Comparison of ENCODE assay signal across 20 cellular contexts in the genomic region with DNA sequence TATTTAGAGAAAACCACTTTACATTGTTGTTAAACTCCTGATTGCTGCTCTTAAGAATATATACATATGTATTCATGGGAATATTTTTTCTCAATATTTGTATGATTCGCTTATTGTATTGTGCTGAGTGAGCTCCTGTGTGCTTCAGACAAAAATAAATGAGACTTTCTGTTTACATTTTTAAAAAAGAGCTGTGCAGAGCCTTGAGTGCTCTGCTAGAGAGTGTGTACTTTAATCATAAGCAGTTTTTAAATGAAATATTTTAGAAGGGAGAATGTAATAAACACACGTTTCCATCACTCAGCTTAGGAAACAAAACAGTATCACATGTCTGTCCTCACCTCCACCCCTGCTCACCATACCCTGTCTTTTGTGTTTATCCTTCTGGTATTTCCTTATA. TPM values are rescaled to one million over a fixed set of nuclear protein-coding genes. Genes with fewer than 3 reads are reported as not detected.
"Had no signal": no experiment of that assay in that cellular context is flagged by ENCODE, and none has a peak within 500 bp of the region (broad histone marks: within the 10 kb centered on the region; RNA-seq: fewer than 3 reads in every experiment).

No MANE protein-coding gene starts in this region.

- H3K27me3 ChIP-seq: dorsolateral prefrontal cortex, heart left ventricle, vagina had no signal

- DNase-seq: activated B cell treated with CpG ODN at 0.5 μM for 24 hours; activated CD4-positive, alpha-beta T cell treated with anti-CD3 and anti-CD28 coated beads, Interleukin-2, amount 10 ng/mL, durations not matched to agents 24 days and 14 days; activated CD8-positive, alpha-beta T cell treated with anti-CD3 and anti-CD28 coated beads for 36 hours; activated naive CD4-positive, alpha-beta T cell treated with anti-CD3 and anti-CD28 coated beads, Interleukin-2, amount 10 ng/mL, durations not matched to agents 7 days and 5 days; activated naive CD8-positive, alpha-beta T cell treated with anti-CD3 and anti-CD28 coated beads, Interleukin-2, amount 50 U/mL, for 24 hours; activated T-cell treated with anti-CD3 and anti-CD28 coated beads, Interleukin-2, amount 50 U/mL, for 24 hours; anterior cingulate cortex; central memory CD4-positive, alpha-beta T cell; dorsolateral prefrontal cortex; foreskin melanocyte; left ventricle myocardium superior; mesenchymal stem cell; naive thymus-derived CD8-positive, alpha-beta T cell; posterior cingulate gyrus; stimulated activated CD4-positive, alpha-beta T cell treated with anti-CD3 and anti-CD28 coated beads, Interleukin-2, amount 100 ng/mL, for 24 hours; T-cell; trophoblast cell had no signal

- H3K36me3 ChIP-seq: heart left ventricle, vagina had no signal

- H3K9me3 ChIP-seq: heart left ventricle, vagina had no signal

- H3K27ac ChIP-seq: dorsolateral prefrontal cortex, epithelial cell of prostate, vagina had no signal

- H3K4me3 ChIP-seq: dorsolateral prefrontal cortex, heart left ventricle, vagina had no signal

- ATAC-seq: activated CD8-positive, alpha-beta T cell treated with anti-CD3 and anti-CD28 coated beads for 36 hours; activated naive CD8-positive, alpha-beta T cell treated with anti-CD3 and anti-CD28 coated beads, Interleukin-2, amount 50 U/mL, for 24 hours; naive thymus-derived CD8-positive, alpha-beta T cell; T-cell had no signal

RNA-seq across cellular contexts. Expression of gene PTPN14, which starts 9.7 kb away (rescaled TPM):
- total RNA-seq: activated B cell treated with CpG ODN at 0.5 μM for 24 hours had no signal
